Comparison of ENCODE assay signal across 20 cellular contexts in genomic region chr1:78687914-78688313, GRCh38. TPM values are rescaled to one million over a fixed set of nuclear protein-coding genes. Genes with fewer than 3 reads are reported as not detected.
A peak's percentile ranks its signal among the peaks of the same experiment; 100 is the strongest.
DNase-seq lines count a peak whose midpoint lies in the region; ATAC-seq, FAIRE-seq and TF ChIP-seq lines count a peak whose summit lies in the region.
"Had no signal": no experiment of that assay in that cellular context is flagged by ENCODE, and none has a peak within 500 bp of the region (broad histone marks: within the 10 kb centered on the region; RNA-seq: fewer than 3 reads in every experiment).

No MANE protein-coding gene starts in this region.

- peaks cover 7% of the 10 kb centered on the region for H3K9me3 Mint-ChIP-seq in osteocyte (ENCODE audit: unreplicated experiment)
- H3K9me3 Mint-ChIP-seq: activated T-helper 2 cell treated with anti-CD3 and anti-CD28 coated beads, Interferon-gamma antibody, Interleukin-2, Interleukin-4, amounts not matched to agents 10 μg/mL and 5 μg/mL and 100 μg/mL, durations not matched to agents 14 hours and 24 hours and 36 hours had no signal

- H3K27ac Mint-ChIP-seq in osteocyte (ENCODE audit: unreplicated experiment), result peak overlapping the region; percentile 82
- H3K27ac Mint-ChIP-seq: activated T-helper 2 cell treated with anti-CD3 and anti-CD28 coated beads, Interferon-gamma antibody, Interleukin-2, Interleukin-4, amounts not matched to agents 10 μg/mL and 5 μg/mL and 100 μg/mL, durations not matched to agents 14 hours and 24 hours and 36 hours; H9; natural killer cell treated with Interleukin-12 subunit alpha and Interleukin-12 subunit beta and Interleukin-15 and Interleukin-18, amount 100 ng/mL, for 72 hours had no signal

- no peak overlapping the region for H3K4me3 Mint-ChIP-seq in osteocyte (ENCODE audit: unreplicated experiment)
- H3K4me3 Mint-ChIP-seq: H9; natural killer cell treated with Interleukin-12 subunit alpha and Interleukin-12 subunit beta and Interleukin-15 and Interleukin-18, amount 100 ng/mL, for 72 hours had no signal

- peak; percentile 53 for ATAC-seq in GM19452 (IDR thresholded peaks at IDR 0.05; ENCODE audit: unreplicated experiment)
- ATAC-seq: heart right ventricle; natural killer cell treated with Interleukin-12 subunit alpha and Interleukin-12 subunit beta and Interleukin-15 and Interleukin-18, amount 100 ng/mL, for 72 hours had no signal

- H3K27ac ChIP-seq in coronary artery, result no peak overlapping the region
- H3K27ac ChIP-seq: heart right ventricle had no signal

- H3K4me1 Mint-ChIP-seq in osteocyte (ENCODE audit: unreplicated experiment), result peaks cover 42% of the 10 kb centered on the region
- H3K4me1 Mint-ChIP-seq: H9 had no signal

- TF ChIP-seq CTCF in epithelial cell of proximal tubule (conservative IDR thresholded peaks at IDR 0.05; ENCODE audit: low read depth, low read length) (no peak), osteocyte (IDR thresholded peaks at IDR 0.05) (no peak), coronary artery (IDR thresholded peaks at IDR 0.05) (no peak)

- no peaks in the 10 kb centered on the region for H3K27me3 Mint-ChIP-seq in osteocyte (ENCODE audit: unreplicated experiment)

- H3K36me3 Mint-ChIP-seq in osteocyte (ENCODE audit: unreplicated experiment), result peaks cover 7% of the 10 kb centered on the region
- H3K36me3 Mint-ChIP-seq: natural killer cell treated with Interleukin-12 subunit alpha and Interleukin-12 subunit beta and Interleukin-15 and Interleukin-18, amount 100 ng/mL, for 72 hours had no signal

- peak; percentile 48 for DNase-seq in RCC 7860 (ENCODE audit: low spot score)
- peak; percentile 6 for DNase-seq in epithelial cell of proximal tubule (ENCODE audit: low read depth)
- no peak for DNase-seq in osteocyte (ENCODE audit: extremely low spot score, unreplicated experiment)
- DNase-seq in NCI-H446 (lab: John Stamatoyannopoulos, UW), result no peak
- DNase-seq in coronary artery (ENCODE audit: low spot score), result no peak
- no peak for DNase-seq in islet precursor cell
- no peak for DNase-seq in NCI-H526 treated with DMSO at 0.1 percent for 48 hours (lab: John Stamatoyannopoulos, UW)
- DNase-seq: activated CD4-positive, CD25-positive, alpha-beta regulatory T cell treated with anti-CD3 and anti-CD28 coated beads, Interleukin-2, amount 50 U/mL, for 72 hours; AML-193; amygdala; Caco-2; H9; heart right ventricle; NK-92 treated with Interleukin-12 subunit alpha and Interleukin-12 subunit beta, amount 100 ng/mL, for 24 hours had no signal

- no peak overlapping the region for H3K4me3 ChIP-seq in epithelial cell of proximal tubule (ENCODE audit: low read depth, low read length)
- no peak overlapping the region for H3K4me3 ChIP-seq in coronary artery
- H3K4me3 ChIP-seq: heart right ventricle, smooth muscle cell had no signal

- peak; percentile 85 for FAIRE-seq in RCC 7860 (lab: Jason Lieb, UNC)
- FAIRE-seq: G401.6, GM12891 had no signal

RNA-seq across cellular contexts. Expression of gene IFI44, which starts 38.3 kb away (rescaled TPM):
- 0.17 and 1.3 TPM in 2 replicates for total RNA-seq in epithelial cell of proximal tubule
- total RNA-seq in osteocyte, result 14.2 and 19.7 TPM in 2 replicates
- total RNA-seq: Caco-2, H9, smooth muscle cell had no signal

Comparison
In these comparisons a context has a peak if more than half of its experiments do, and no peak if none do; other contexts are left out.
1. DNase-seq: peak in RCC 7860 (single experiment) and epithelial cell of proximal tubule (single experiment); none in osteocyte (single experiment), NCI-H446 (0 of 2), coronary artery (single experiment), islet precursor cell (single experiment) and NCI-H526 treated with DMSO at 0.1 percent for 48 hours (single experiment).